ENCODE assay signal across 1 cellular context in the genomic region with DNA sequence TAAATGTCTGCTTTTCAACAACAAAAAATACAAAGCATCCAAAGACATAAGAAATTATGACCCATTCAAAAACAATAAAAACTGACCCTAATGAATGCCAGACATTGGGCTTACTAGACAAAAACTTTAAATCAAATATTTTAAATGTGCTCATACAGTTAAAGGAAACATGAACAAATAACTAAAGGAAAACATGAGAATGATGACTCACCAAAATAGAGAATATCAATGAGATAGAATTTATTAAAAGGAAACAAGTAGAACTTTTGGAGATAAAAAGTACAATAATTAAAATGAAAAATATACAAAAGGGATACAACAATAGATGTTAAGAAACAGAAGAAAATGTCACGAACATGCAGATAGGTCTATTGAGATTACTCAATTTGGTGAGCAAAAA.
TF ChIP-seq lines count a peak whose summit lies in the region.

No MANE protein-coding gene starts in this region.

TF ChIP-seq in A549, 52 proteins besides CTCF, POLR2A, EP300 and RAD21 (continued from another document):
- TF ChIP-seq EHMT2 (IDR thresholded peaks at IDR 0.05; ENCODE audit: low read depth) = no peak
- no peak for TF ChIP-seq ZFP36 (IDR thresholded peaks at IDR 0.05; ENCODE audit: borderline replicate concordance, partially characterized antibody)
- TF ChIP-seq, protein P1, sequence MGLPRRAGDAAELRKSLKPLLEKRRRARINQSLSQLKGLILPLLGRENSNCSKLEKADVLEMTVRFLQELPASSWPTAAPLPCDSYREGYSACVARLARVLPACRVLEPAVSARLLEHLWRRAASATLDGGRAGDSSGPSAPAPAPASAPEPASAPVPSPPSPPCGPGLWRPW (IDR thresholded peaks at IDR 0.05) = no peak
- TF ChIP-seq MAFK (IDR thresholded peaks at IDR 0.05; ENCODE audit: partially characterized antibody) = peak; percentile 26
- TF ChIP-seq HOXA7 (CRISPR knock-in tag; IDR thresholded peaks at IDR 0.05) = no peak
- no peak for TF ChIP-seq FOSL2 (IDR thresholded peaks at IDR 0.05)
- TF ChIP-seq FOSL2 (CRISPR knock-in tag; IDR thresholded peaks at IDR 0.05) = peak; percentile 61
